Comparison of ENCODE assay signal across 12 cellular contexts in genomic region chr13:38180670-38181069, GRCh38.
A peak's percentile ranks its signal among the peaks of the same experiment; 100 is the strongest.
DNase-seq lines count a peak whose midpoint lies in the region; ATAC-seq, FAIRE-seq and TF ChIP-seq lines count a peak whose summit lies in the region.
"Had no signal": no experiment of that assay in that cellular context is flagged by ENCODE, and none has a peak within 500 bp of the region (broad histone marks: within the 10 kb centered on the region; RNA-seq: fewer than 3 reads in every experiment).

No MANE protein-coding gene starts in this region.

- no peak for TF ChIP-seq RAD21 in GM12878 (IDR thresholded peaks at IDR 0.05; ENCODE audit: insufficient read depth, low read depth, low read length)

- no peaks in the 10 kb centered on the region for H3K27me3 ChIP-seq in CD4-positive, CD25-positive, alpha-beta regulatory T cell (ENCODE audit: control insufficient read depth, insufficient read depth, low read length)
- H3K27me3 ChIP-seq in GM12878 (replicated peaks in 1 of 2; ENCODE audit: control insufficient read depth in 2 of 2, insufficient read depth in 2 of 2, low read length in 1 of 2) (no peaks in the 10 kb centered on the region), sigmoid colon (no peaks in the 10 kb centered on the region)
- H3K27me3 ChIP-seq: adrenal gland had no signal

- no peak for ATAC-seq in CD4-positive, CD25-positive, alpha-beta regulatory T cell (ENCODE audit: low read depth in 2 of 2)
- ATAC-seq in GM19035 (IDR thresholded peaks at IDR 0.05; ENCODE audit: unreplicated experiment) (peak; percentile 69), HG03196 (IDR thresholded peaks at IDR 0.05; ENCODE audit: unreplicated experiment) (peak; percentile 64), GM12878 (peak; percentile 54; the same call in 2 of the 3 replicates)

- TF ChIP-seq POLR2A in GM12878 (IDR thresholded peaks at IDR 0.05; ENCODE audit: low read depth, low read length) = no peak
- no peak for TF ChIP-seq POLR2A in sigmoid colon (IDR thresholded peaks at IDR 0.05)

- peak overlapping the region; percentile 75 for H2AFZ ChIP-seq in GM12878 (ENCODE audit: control insufficient read depth, low read depth, low read length)

- peak overlapping the region; percentile 22 for H3K4me3 ChIP-seq in CD4-positive, CD25-positive, alpha-beta regulatory T cell (ENCODE audit: low read depth, low read length)
- no peak overlapping the region for H3K4me3 ChIP-seq in GM12878
- no peak overlapping the region for H3K4me3 ChIP-seq in sigmoid colon
- H3K4me3 ChIP-seq: adrenal gland, thoracic aorta had no signal

- DNase-seq in CD4-positive, CD25-positive, alpha-beta regulatory T cell = peak in 1 of 3 donors; percentile 26
- DNase-seq in GM12878 (ENCODE audit: low read depth, low spot score) (no peak), frontal cortex (ENCODE audit: low spot score in 2 of 2) (no peak), AML-193 (lab: John Stamatoyannopoulos, UW) (no peak), sigmoid colon (no peak), HUDEP-2 (lab: John Stamatoyannopoulos, UW; ENCODE audit: unreplicated experiment in 76 of 76) (no peak)
- DNase-seq: adrenal gland, GDM1 had no signal

- BruUV-seq in GM12878 (replicated peaks; lab: Mats Ljungman, UMichigan) = no TSS peak

- no peaks in the 10 kb centered on the region for H3K79me2 ChIP-seq in GM12878 (ENCODE audit: control insufficient read depth, insufficient read depth, low read length)

- no peaks in the 10 kb centered on the region for H4K20me1 ChIP-seq in GM12878 (ENCODE audit: control insufficient read depth, insufficient read depth)

- peak overlapping the region; percentile 35; the same call in 1 of the 2 replicates for H3K4me2 ChIP-seq in GM12878 (ENCODE audit: control insufficient read depth, insufficient read depth)

- TF ChIP-seq CTCF in GM12878 (IDR thresholded peaks at IDR 0.05 in 2 of 3, conservative IDR thresholded peaks at IDR 0.05 in 1 of 3; ENCODE audit: control insufficient read depth in 2 of 3, extremely low read depth in 1 of 3, insufficient read depth in 1 of 3, low read depth in 3 of 3, low read length in 3 of 3) (no peak), sigmoid colon (IDR thresholded peaks at IDR 0.05) (no peak)

- WGBS in GM12878 (ENCODE audit: insufficient coverage, insufficient replicate concordance, low lambda C conversion rate, missing lambda C conversion rate) = 0% methylated on average over 1 of the region's 1 CpG
- 39 to 73% methylated on average over 1 of the region's 1 CpG for WGBS in sigmoid colon, 2 donors

- H3K27ac ChIP-seq in CD4-positive, CD25-positive, alpha-beta regulatory T cell (ENCODE audit: insufficient read depth, low read length, poor library complexity, severe bottlenecking) = no peak overlapping the region
- H3K27ac ChIP-seq in GM12878 (ENCODE audit: control insufficient read depth, insufficient read depth) = no peak overlapping the region
- H3K27ac ChIP-seq in sigmoid colon = no peak overlapping the region
- H3K27ac ChIP-seq: adrenal gland, HL-60, thoracic aorta had no signal

- no peaks in the 10 kb centered on the region for H3K4me1 ChIP-seq in CD4-positive, CD25-positive, alpha-beta regulatory T cell (ENCODE audit: control insufficient read depth, insufficient read depth, low read length, poor library complexity, severe bottlenecking)
- H3K4me1 ChIP-seq in GM12878 (ENCODE audit: control insufficient read depth, insufficient read depth, low read length) = no peaks in the 10 kb centered on the region
- no peaks in the 10 kb centered on the region for H3K4me1 ChIP-seq in sigmoid colon
- H3K4me1 ChIP-seq: adrenal gland had no signal

- SMC1A ChIA-PET in GM12878 (lab: Charles Lee; ENCODE audit: uncharacterized antibody, unreplicated experiment) = no interaction called here

- RAD21 ChIA-PET in GM12878 (lab: Charles Lee; ENCODE audit: unreplicated experiment) = no interaction called here

- FAIRE-seq in GM12878 (lab: Jason Lieb, UNC) (no peak), frontal cortex (lab: Jason Lieb, UNC) (no peak)

- no peaks in the 10 kb centered on the region for H3K36me3 Mint-ChIP-seq in CD4-positive, CD25-positive, alpha-beta regulatory T cell

- no peak overlapping the region for H3K9ac ChIP-seq in GM12878 (ENCODE audit: control insufficient read depth, insufficient read depth, low read length)

- TF ChIP-seq EP300 in GM12878 (IDR thresholded peaks at IDR 0.05; ENCODE audit: borderline replicate concordance in 1 of 2, control insufficient read depth in 1 of 2, low read depth in 2 of 2, low read length in 2 of 2) (no peak), sigmoid colon (IDR thresholded peaks at IDR 0.05) (no peak)

- H3K9me3 Mint-ChIP-seq in CD4-positive, CD25-positive, alpha-beta regulatory T cell = peaks cover 0 to 5% (median 0%) of the 10 kb centered on the region in 7 donors

- in situ Hi-C loops in GM12878 (cut with MboI) = no loop called here

- no peaks in the 10 kb centered on the region for H3K36me3 ChIP-seq in CD4-positive, CD25-positive, alpha-beta regulatory T cell (ENCODE audit: control insufficient read depth, insufficient read depth, low read length)
- H3K36me3 ChIP-seq in GM12878 (ENCODE audit: control insufficient read depth in 2 of 2, insufficient read depth in 2 of 2, low read length in 1 of 2) (no peaks in the 10 kb centered on the region), sigmoid colon (no peaks in the 10 kb centered on the region)
- H3K36me3 ChIP-seq: adrenal gland, thoracic aorta had no signal

- H3K4me3 Mint-ChIP-seq in CD4-positive, CD25-positive, alpha-beta regulatory T cell = peak overlapping the region in 2 of 4 donors; percentile 19 to 48

- H3K27me3 Mint-ChIP-seq in CD4-positive, CD25-positive, alpha-beta regulatory T cell = no peaks in the 10 kb centered on the region

- intact Hi-C loops in GM12878 (cut with micrococcal nuclease; ENCODE audit: unreplicated experiment) (no loop called here), sigmoid colon (cut with DNase I) (no loop called here)

- H3K4me1 Mint-ChIP-seq in CD4-positive, CD25-positive, alpha-beta regulatory T cell = peaks cover 0 to 13% (median 2%) of the 10 kb centered on the region in 4 donors

- H3K27ac Mint-ChIP-seq in CD4-positive, CD25-positive, alpha-beta regulatory T cell = peak overlapping the region in 1 of 3 donors; percentile 13

- no peaks in the 10 kb centered on the region for H3K9me3 ChIP-seq in CD4-positive, CD25-positive, alpha-beta regulatory T cell (ENCODE audit: control insufficient read depth in 2 of 2, low read length in 2 of 2)
- no peaks in the 10 kb centered on the region for H3K9me3 ChIP-seq in GM12878 (replicated peaks; ENCODE audit: control insufficient read depth, insufficient read depth, low read length)
- no peaks in the 10 kb centered on the region for H3K9me3 ChIP-seq in sigmoid colon
- H3K9me3 ChIP-seq: adrenal gland, thoracic aorta had no signal

- CTCF ChIA-PET in GM12878 (lab: Yijun Ruan, JAX) = no interaction called here

- POLR2A ChIA-PET in GM12878 (lab: Charles Lee) = no interaction called here

TF ChIP-seq in GM12878, 131 proteins besides CTCF, POLR2A, EP300 and RAD21 (continues in another document):
- TF ChIP-seq ZZZ3 (IDR thresholded peaks at IDR 0.05; ENCODE audit: control insufficient read depth, insufficient read length, low read depth) (no peak), SP1 (IDR thresholded peaks at IDR 0.05; ENCODE audit: low read depth, low read length) (no peak), FOXK2 (IDR thresholded peaks at IDR 0.05) (no peak), CBFB (IDR thresholded peaks at IDR 0.05; ENCODE audit: low read depth) (no peak), ZBTB40 (IDR thresholded peaks at IDR 0.05; ENCODE audit: borderline replicate concordance) (no peak)

Comparison
In these comparisons a context has a peak if more than half of its experiments do, and no peak if none do; other contexts are left out.
1. ATAC-seq: peak in GM19035 (single experiment), HG03196 (single experiment) and GM12878 (single experiment); none in CD4-positive, CD25-positive, alpha-beta regulatory T cell (0 of 2).